In genomic region chr3:124699033-124699432, GRCh38 we compare ENCODE assay signal across 21 cellular contexts.
"Had no signal": no experiment of that assay in that cellular context is flagged by ENCODE, and none has a peak within 500 bp of the region (broad histone marks: within the 10 kb centered on the region; RNA-seq: fewer than 3 reads in every experiment).

No MANE protein-coding gene starts in this region.

- H3K36me3 ChIP-seq: neural progenitor cell, prostate gland, right atrium auricular region, sigmoid colon, suprapubic skin, transverse colon, upper lobe of right lung, uterus had no signal

- H3K4me3 Mint-ChIP-seq: mesothelial cell of epicardium; naive B cell; nephron; neural progenitor cell; stimulated activated naive B cell treated with anti-CD40 and anti-IgM and Interleukin-4, amounts not matched to agents 10 μg/mL and 1 μg/mL and 100 μg/mL, for 72 hours; stimulated activated naive CD8-positive, alpha-beta T cell treated with anti-CD3 and anti-CD28 coated beads, Interleukin-15, amount 100 ng/mL, for 72 hours had no signal

- ATAC-seq: left colon; mucosa of descending colon; stimulated activated naive B cell treated with anti-CD40 and anti-IgM and Interleukin-4, amounts not matched to agents 10 μg/mL and 1 μg/mL and 100 μg/mL, for 72 hours; stimulated activated naive CD8-positive, alpha-beta T cell treated with anti-CD3 and anti-CD28 coated beads, Interleukin-15, amount 100 ng/mL, for 72 hours; upper lobe of right lung had no signal

- H3K9ac ChIP-seq: neural progenitor cell had no signal

- H3K27me3 ChIP-seq: dorsolateral prefrontal cortex, neural progenitor cell, right atrium auricular region, sigmoid colon, suprapubic skin, transverse colon, upper lobe of right lung, uterus had no signal

- H3K9me3 ChIP-seq: mucosa of descending colon, prostate gland, right atrium auricular region, sigmoid colon, suprapubic skin, transverse colon, upper lobe of right lung, uterus had no signal

- H3K4me1 Mint-ChIP-seq: mesothelial cell of epicardium; naive B cell; nephron; stimulated activated naive CD8-positive, alpha-beta T cell treated with anti-CD3 and anti-CD28 coated beads, Interleukin-15, amount 100 ng/mL, for 72 hours had no signal

- H3K4me1 ChIP-seq: neural progenitor cell, prostate gland, right atrium auricular region, sigmoid colon, suprapubic skin, transverse colon, upper lobe of right lung, uterus had no signal

- H3K27ac ChIP-seq: dorsolateral prefrontal cortex, neural progenitor cell, prostate gland, right atrium auricular region, sigmoid colon, suprapubic skin, transverse colon, upper lobe of right lung, uterus had no signal

- H3K4me3 ChIP-seq: dorsolateral prefrontal cortex, mucosa of descending colon, neural progenitor cell, prostate gland, right atrium auricular region, sigmoid colon, suprapubic skin, transverse colon, upper lobe of right lung, uterus had no signal

- H3K36me3 Mint-ChIP-seq: naive B cell; neural progenitor cell; stimulated activated naive B cell treated with anti-CD40 and anti-IgM and Interleukin-4, amounts not matched to agents 10 μg/mL and 1 μg/mL and 100 μg/mL, for 72 hours had no signal

- H3K9me3 Mint-ChIP-seq: mesothelial cell of epicardium; naive B cell; nephron; neural progenitor cell; stimulated activated naive B cell treated with anti-CD40 and anti-IgM and Interleukin-4, amounts not matched to agents 10 μg/mL and 1 μg/mL and 100 μg/mL, for 72 hours; stimulated activated naive CD8-positive, alpha-beta T cell treated with anti-CD3 and anti-CD28 coated beads, Interleukin-15, amount 100 ng/mL, for 72 hours had no signal

- H3K27ac Mint-ChIP-seq: mesothelial cell of epicardium; naive B cell; nephron; neural progenitor cell; stimulated activated naive B cell treated with anti-CD40 and anti-IgM and Interleukin-4, amounts not matched to agents 10 μg/mL and 1 μg/mL and 100 μg/mL, for 72 hours had no signal

- DNase-seq: dorsolateral prefrontal cortex; effector CD4-positive, alpha-beta T cell; kidney glomerular epithelial cell; left colon; mesenchymal stem cell; mucosa of descending colon; naive B cell; sigmoid colon; stimulated activated CD4-positive, alpha-beta T cell treated with anti-CD3 and anti-CD28 coated beads, Interleukin-15, amount 100 ng/mL, for 24 hours; stimulated activated CD4-positive, alpha-beta T cell treated with anti-CD3 and anti-CD28 coated beads, Interleukin-2, amount 100 ng/mL, for 48 hours; stimulated activated naive B cell treated with anti-CD40 and anti-IgM and Interleukin-4, amounts not matched to agents 10 μg/mL and 1 μg/mL and 100 μg/mL, for 72 hours; stimulated activated naive CD8-positive, alpha-beta T cell treated with anti-CD3 and anti-CD28 coated beads, Interleukin-15, amount 100 ng/mL, for 72 hours; transverse colon; upper lobe of right lung; uterus had no signal
